15 cellular contexts compared by ENCODE assay signal in genomic region chr15:44722011-44722410, GRCh38. TPM values are rescaled to one million over a fixed set of nuclear protein-coding genes. Genes with fewer than 3 reads are reported as not detected.
DNase-seq lines count a peak whose midpoint lies in the region; ATAC-seq and TF ChIP-seq lines count a peak whose summit lies in the region.
"Had no signal": no experiment of that assay in that cellular context is flagged by ENCODE, and none has a peak within 500 bp of the region (broad histone marks: within the 10 kb centered on the region; RNA-seq: fewer than 3 reads in every experiment).

No MANE protein-coding gene starts in this region.

- no peak overlapping the region for H4K8ac ChIP-seq in H9 (replicated peaks; ENCODE audit: insufficient read length, low read depth, low read length)

- no peak overlapping the region for H2BK5ac ChIP-seq in H9 (ENCODE audit: insufficient read length, low read length)

- no peak overlapping the region for H3K27ac Mint-ChIP-seq in activated CD4-positive, alpha-beta T cell treated with anti-CD3 and anti-CD28 coated beads, Interleukin-2, amount 10 ng/mL, durations not matched to agents 7 days and 5 days
- peak overlapping the region; percentile 84 for H3K27ac Mint-ChIP-seq in activated T-helper 17 cell treated with anti-CD3 and anti-CD28 coated beads, Interleukin-2, amount 50 U/mL, for 72 hours
- H3K27ac Mint-ChIP-seq in H9 = no peak overlapping the region
- H3K27ac Mint-ChIP-seq: type B pancreatic cell had no signal

- no peak for ATAC-seq in activated T-helper 17 cell treated with anti-CD3 and anti-CD28 coated beads, Interleukin-2, amount 50 U/mL, for 72 hours (replicated peaks)
- ATAC-seq: A549, esophagus mucosa had no signal

- H3K23me2 ChIP-seq in H9 (ENCODE audit: insufficient read length, low read depth, low read length, poor library complexity, severe bottlenecking) = no peaks in the 10 kb centered on the region

- no peaks in the 10 kb centered on the region for H3K27me3 ChIP-seq in KMS-11 (ENCODE audit: insufficient read depth, low read depth)
- H3K27me3 ChIP-seq in osteoblast (ENCODE audit: insufficient read depth, low read length) = no peaks in the 10 kb centered on the region
- no peaks in the 10 kb centered on the region for H3K27me3 ChIP-seq in H9 (ENCODE audit: insufficient read depth, low read length)

- no peak overlapping the region for H3K18ac ChIP-seq in H9 (ENCODE audit: insufficient read length, low read depth, low read length)

- H3K23ac ChIP-seq in H9 (ENCODE audit: insufficient read length, low read depth, low read length) = no peak overlapping the region

- WGBS in H9 (ENCODE audit: extremely low coverage, insufficient read length, low lambda C conversion rate) = no CpG with 5 or more reads among the region's 2 CpGs

- H3K9me3 ChIP-seq in osteoblast (ENCODE audit: low read depth, low read length) = no peaks in the 10 kb centered on the region
- no peaks in the 10 kb centered on the region for H3K9me3 ChIP-seq in H9 (ENCODE audit: control insufficient read depth, low read depth, low read length)
- H3K9me3 ChIP-seq: A549 had no signal

- H2BK120ac ChIP-seq in H9 (ENCODE audit: low read depth, low read length, poor library complexity, severe bottlenecking) = no peak overlapping the region

- CTCF ChIA-PET in activated CD4-positive, alpha-beta T cell treated with anti-CD3 and anti-CD28 coated beads, Interleukin-2, amount 10 ng/mL, durations not matched to agents 7 days and 5 days (lab: Charles Lee) = interaction anchor here (0.9 to 18.8 kb wide), 6 partner anchors 9 to 55 kb away, joined by 4 to 287 read pairs (median 6); partner anchors contain the start of genes B2M, PATL2, SPG11 and TRIM69

- peaks cover 40% of the 10 kb centered on the region for H3K36me3 Mint-ChIP-seq in activated CD4-positive, alpha-beta T cell treated with anti-CD3 and anti-CD28 coated beads, Interleukin-2, amount 10 ng/mL, durations not matched to agents 7 days and 5 days (ENCODE audit: low read depth)
- peaks cover 52% of the 10 kb centered on the region for H3K36me3 Mint-ChIP-seq in activated T-helper 17 cell treated with anti-CD3 and anti-CD28 coated beads, Interleukin-2, amount 50 U/mL, for 72 hours (ENCODE audit: low read depth)
- H3K36me3 Mint-ChIP-seq in H9 (ENCODE audit: insufficient read depth in 1 of 3, low read depth in 3 of 3) = peaks cover 0 to 7% (median 5%) of the 10 kb centered on the region in 3 experiments; a peak in 3 of 7 replicates

- H3K4me3 Mint-ChIP-seq in activated CD4-positive, alpha-beta T cell treated with anti-CD3 and anti-CD28 coated beads, Interleukin-2, amount 10 ng/mL, durations not matched to agents 7 days and 5 days = peak overlapping the region; percentile 22
- peak overlapping the region; percentile 89 for H3K4me3 Mint-ChIP-seq in activated T-helper 17 cell treated with anti-CD3 and anti-CD28 coated beads, Interleukin-2, amount 50 U/mL, for 72 hours
- no peak overlapping the region for H3K4me3 Mint-ChIP-seq in H9
- H3K4me3 Mint-ChIP-seq: type B pancreatic cell had no signal

- H3K79me2 ChIP-seq in KMS-11 (ENCODE audit: insufficient read depth, low read depth) (peaks cover under 1% of the 10 kb centered on the region; the same call in 1 of the 2 replicates), osteoblast (ENCODE audit: insufficient read depth, low read length) (no peaks in the 10 kb centered on the region), H9 (ENCODE audit: insufficient read depth, low read length) (no peaks in the 10 kb centered on the region)

- no peak for DNase-seq in activated CD4-positive, alpha-beta T cell treated with anti-CD3 and anti-CD28 coated beads, Interleukin-2, amount 10 ng/mL, durations not matched to agents 7 days and 5 days
- no peak for DNase-seq in activated CD4-positive, alpha-beta T cell treated with anti-CD3 and anti-CD28 coated beads, Interleukin-2, amount 50 U/mL, for 1 hour
- DNase-seq in osteoblast (ENCODE audit: insufficient read length, low spot score, missing footprints) (no peak), midbrain (lab: John Stamatoyannopoulos, UW) (no peak), H9 (no peak), HT-29 (ENCODE audit: low spot score) (no peak)
- DNase-seq: activated gamma-delta T cell; mesenchymal stem cell; nucleus accumbens; stimulated activated CD4-positive, alpha-beta T cell treated with anti-CD3 and anti-CD28 coated beads, Interleukin-4, amount 100 ng/mL, for 24 hours had no signal

- H3K9ac ChIP-seq in KMS-11 (no peak overlapping the region; the same call in 1 of the 2 replicates), H9 (ENCODE audit: extremely low read depth, insufficient read length, low read length) (no peak overlapping the region)

- H3K27ac ChIP-seq in KMS-11 = peak overlapping the region; percentile 47
- H3K27ac ChIP-seq in osteoblast (ENCODE audit: low read depth, low read length) = no peak overlapping the region
- H3K27ac ChIP-seq in H9 (ENCODE audit: insufficient read length, low read depth, low read length) = no peak overlapping the region
- H3K27ac ChIP-seq: A549 had no signal

- H3K36me3 ChIP-seq in KMS-11 (ENCODE audit: insufficient read depth) (peaks cover 5% of the 10 kb centered on the region; the same call in 1 of the 2 replicates), osteoblast (ENCODE audit: insufficient read depth, low read length) (peaks cover 20% of the 10 kb centered on the region)

- H2BK20ac ChIP-seq in H9 (ENCODE audit: low read depth, low read length, poor library complexity, severe bottlenecking) = no peak overlapping the region

- H2BK15ac ChIP-seq in H9 (ENCODE audit: low read depth, low read length) = no peak overlapping the region

- H4K5ac ChIP-seq in H9 (ENCODE audit: insufficient read length, low read depth, low read length) = no peak overlapping the region

- no peak overlapping the region for H3K56ac ChIP-seq in H9 (ENCODE audit: insufficient read length, low read depth, low read length)

- H2BK12ac ChIP-seq in H9 (ENCODE audit: insufficient read length, low read depth, low read length) = no peak overlapping the region

- POLR2A ChIA-PET in activated CD4-positive, alpha-beta T cell treated with anti-CD3 and anti-CD28 coated beads, Interleukin-2, amount 10 ng/mL, durations not matched to agents 7 days and 5 days (lab: Charles Lee) = interaction anchor here (0.5 to 1.8 kb wide), 3 partner anchors 14 to 89 kb away, joined by 3 to 5 read pairs (median 5); partner anchors contain the start of gene TRIM69

- peaks cover 89% of the 10 kb centered on the region for H3K4me1 ChIP-seq in KMS-11 (ENCODE audit: low read depth, poor library complexity, severe bottlenecking)
- H3K4me1 ChIP-seq in osteoblast (ENCODE audit: insufficient read depth, low read length) = peaks cover 11% of the 10 kb centered on the region
- peaks cover 3% of the 10 kb centered on the region; the same call in 1 of the 2 replicates for H3K4me1 ChIP-seq in H9 (ENCODE audit: insufficient read depth, low read length)

- H3K9me3 Mint-ChIP-seq in activated CD4-positive, alpha-beta T cell treated with anti-CD3 and anti-CD28 coated beads, Interleukin-2, amount 10 ng/mL, durations not matched to agents 7 days and 5 days = no peaks in the 10 kb centered on the region
- H3K9me3 Mint-ChIP-seq in activated T-helper 17 cell treated with anti-CD3 and anti-CD28 coated beads, Interleukin-2, amount 50 U/mL, for 72 hours = no peaks in the 10 kb centered on the region
- H3K9me3 Mint-ChIP-seq in H9 = no peaks in the 10 kb centered on the region
- H3K9me3 Mint-ChIP-seq: type B pancreatic cell had no signal

- no peaks in the 10 kb centered on the region for H3K79me1 ChIP-seq in H9 (ENCODE audit: insufficient read depth, low read depth, low read length, poor library complexity, severe bottlenecking)

- H3K4me2 ChIP-seq in KMS-11 (peak overlapping the region; percentile 62; the same call in 1 of the 2 replicates), osteoblast (ENCODE audit: insufficient read depth, low read length) (no peak overlapping the region), H9 (ENCODE audit: insufficient read depth, insufficient read length, low read length) (no peak overlapping the region)
- H3K4me2 ChIP-seq: A549 had no signal

- no peak overlapping the region for H3K14ac ChIP-seq in H9 (ENCODE audit: insufficient read depth, low read length)

- no peak overlapping the region for H4K91ac ChIP-seq in H9 (ENCODE audit: insufficient read length, low read depth, low read length)

- H3T11ph ChIP-seq in H9 (ENCODE audit: low read length) = no peak overlapping the region

- H3K4me3 ChIP-seq in KMS-11 (IDR thresholded peaks at IDR 0.05; ENCODE audit: insufficient read depth, low read depth, low read length) = no peak overlapping the region
- H3K4me3 ChIP-seq in osteoblast (ENCODE audit: insufficient read depth, low read length) = no peak overlapping the region
- H3K4me3 ChIP-seq: A549 had no signal

- no peak overlapping the region for H3K4ac ChIP-seq in H9 (ENCODE audit: low read depth, low read length)

- H2AFZ ChIP-seq in KMS-11 (ENCODE audit: low read depth) (no peak overlapping the region), osteoblast (ENCODE audit: low read length) (peak overlapping the region; percentile 20), H9 (ENCODE audit: low read length) (no peak overlapping the region)

- TF ChIP-seq CTCF in KMS-11 (conservative IDR thresholded peaks at IDR 0.05; ENCODE audit: low read depth, low read length) (no peak), osteoblast (IDR thresholded peaks at IDR 0.05; ENCODE audit: extremely low read depth, low read depth, low read length) (no peak), H9 (conservative IDR thresholded peaks at IDR 0.05) (no peak)

- H4K20me1 ChIP-seq in KMS-11 (ENCODE audit: insufficient read depth) (no peaks in the 10 kb centered on the region), osteoblast (ENCODE audit: insufficient read depth, low read length) (no peaks in the 10 kb centered on the region), H9 (ENCODE audit: control insufficient read depth, insufficient read depth, insufficient read length) (no peaks in the 10 kb centered on the region)

- peaks cover 87% of the 10 kb centered on the region for H3K4me1 Mint-ChIP-seq in activated CD4-positive, alpha-beta T cell treated with anti-CD3 and anti-CD28 coated beads, Interleukin-2, amount 10 ng/mL, durations not matched to agents 7 days and 5 days
- peaks cover 55% of the 10 kb centered on the region for H3K4me1 Mint-ChIP-seq in activated T-helper 17 cell treated with anti-CD3 and anti-CD28 coated beads, Interleukin-2, amount 50 U/mL, for 72 hours
- H3K4me1 Mint-ChIP-seq in H9 = peaks cover 13 to 19% of the 10 kb centered on the region in 2 experiments

- no peaks in the 10 kb centered on the region for H3K27me3 Mint-ChIP-seq in activated CD4-positive, alpha-beta T cell treated with anti-CD3 and anti-CD28 coated beads, Interleukin-2, amount 10 ng/mL, durations not matched to agents 7 days and 5 days
- no peaks in the 10 kb centered on the region for H3K27me3 Mint-ChIP-seq in activated T-helper 17 cell treated with anti-CD3 and anti-CD28 coated beads, Interleukin-2, amount 50 U/mL, for 72 hours
- no peaks in the 10 kb centered on the region for H3K27me3 Mint-ChIP-seq in H9 (ENCODE audit: low read depth)
- H3K27me3 Mint-ChIP-seq: type B pancreatic cell had no signal

- H2AK5ac ChIP-seq in H9 (ENCODE audit: insufficient read length, low read length) = no peak overlapping the region

RNA-seq across cellular contexts. Expression of gene B2M, which starts 10.7 kb away (rescaled TPM):
- over 10,000 TPM in 1 of 2 experiments, 1,000 to 10,000 TPM in 1; 9,253 to 11,726 TPM for total RNA-seq in activated CD4-positive, alpha-beta T cell treated with anti-CD3 and anti-CD28 coated beads, Interleukin-2, amount 10 ng/mL, durations not matched to agents 7 days and 5 days
- 1,000 to 10,000 TPM; 4,659 to 6,253 TPM for total RNA-seq in activated T-helper 17 cell treated with anti-CD3 and anti-CD28 coated beads, Interleukin-2, amount 50 U/mL, for 72 hours
- total RNA-seq in osteoblast (3,371 and 4,170 TPM in 2 replicates), H9 (2021) (74.3 and 81.0 TPM in 2 replicates)
- 494 and 506 TPM in 2 replicates for total RNA-seq in HT-29 (2014; rRNA removed; shearing (Covaris generic))

RNA-seq across cellular contexts. Expression of gene PATL2, which starts 10.9 kb away (rescaled TPM):
- total RNA-seq in activated CD4-positive, alpha-beta T cell treated with anti-CD3 and anti-CD28 coated beads, Interleukin-2, amount 10 ng/mL, durations not matched to agents 7 days and 5 days = 10 to 100 TPM; 15.9 to 20.5 TPM
- 10 to 100 TPM in 1 of 2 donors, 1 to 10 TPM in 1; 7.9 to 38.5 TPM for total RNA-seq in activated T-helper 17 cell treated with anti-CD3 and anti-CD28 coated beads, Interleukin-2, amount 50 U/mL, for 72 hours
- total RNA-seq in osteoblast = 1.8 and 2.7 TPM in 2 replicates
- total RNA-seq in H9 (2021) = 0.46 and 0.55 TPM in 2 replicates
- total RNA-seq in HT-29 (2014; rRNA removed; shearing (Covaris generic)) = 0.20 TPM in 1 of 2 replicates, not detected in the other

RNA-seq across cellular contexts. Expression of gene TRIM69, which starts 14.3 kb away (rescaled TPM):
- total RNA-seq in activated CD4-positive, alpha-beta T cell treated with anti-CD3 and anti-CD28 coated beads, Interleukin-2, amount 10 ng/mL, durations not matched to agents 7 days and 5 days = 10 to 100 TPM; 67.9 to 70.2 TPM
- 100 to 1,000 TPM in 1 of 2 donors, 10 to 100 TPM in 1; 40.3 to 100 TPM for total RNA-seq in activated T-helper 17 cell treated with anti-CD3 and anti-CD28 coated beads, Interleukin-2, amount 50 U/mL, for 72 hours
- total RNA-seq in osteoblast (9.4 and 14.7 TPM in 2 replicates), H9 (2021) (3.8 and 4.3 TPM in 2 replicates)
- 7.4 and 9.6 TPM in 2 replicates for total RNA-seq in HT-29 (2014; rRNA removed; shearing (Covaris generic))

RNA-seq across cellular contexts. Expression of gene SPG11, which starts 58.5 kb away (rescaled TPM):
- 10 to 100 TPM; 69.2 to 77.6 TPM for total RNA-seq in activated CD4-positive, alpha-beta T cell treated with anti-CD3 and anti-CD28 coated beads, Interleukin-2, amount 10 ng/mL, durations not matched to agents 7 days and 5 days
- total RNA-seq in activated T-helper 17 cell treated with anti-CD3 and anti-CD28 coated beads, Interleukin-2, amount 50 U/mL, for 72 hours = 10 to 100 TPM; 55.7 to 98.4 TPM
- 83.7 and 95.9 TPM in 2 replicates for total RNA-seq in osteoblast
- 38.3 and 43.8 TPM in 2 replicates for total RNA-seq in H9 (2021)
- 58.8 and 70.1 TPM in 2 replicates for total RNA-seq in HT-29 (2014; rRNA removed; shearing (Covaris generic))

Comparison
In these comparisons a context has a peak if more than half of its experiments do, and no peak if none do; other contexts are left out.
1. H3K4me3 Mint-ChIP-seq: peak in activated CD4-positive, alpha-beta T cell treated with anti-CD3 and anti-CD28 coated beads, Interleukin-2, amount 10 ng/mL, durations not matched to agents 7 days and 5 days (single experiment) and activated T-helper 17 cell treated with anti-CD3 and anti-CD28 coated beads, Interleukin-2, amount 50 U/mL, for 72 hours (single experiment); none in H9 (0 of 2).